In the genomic region with DNA sequence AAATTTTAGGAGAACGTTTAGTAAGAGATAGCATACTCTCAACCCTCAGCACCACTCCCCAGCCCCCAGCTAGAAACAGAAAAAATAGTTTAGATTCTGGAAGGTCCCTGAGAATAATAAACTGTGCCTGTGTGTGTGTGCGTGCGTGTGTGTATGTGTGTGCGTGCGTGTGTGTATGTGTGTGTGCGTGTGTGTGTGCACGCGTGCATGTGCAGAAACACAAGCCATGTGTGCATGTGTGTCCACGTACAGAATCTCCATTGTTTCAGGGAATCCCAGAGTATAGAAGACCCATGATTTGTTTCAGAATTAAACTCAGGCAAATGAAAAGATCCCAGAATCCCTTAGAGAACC, we compare ENCODE assay signal across 20 cellular contexts.
"Had no signal": no experiment of that assay in that cellular context is flagged by ENCODE, and none has a peak within 500 bp of the region (broad histone marks: within the 10 kb centered on the region; RNA-seq: fewer than 3 reads in every experiment).

No MANE protein-coding gene starts in this region.

- H3K27me3 ChIP-seq: colonic mucosa, foreskin keratinocyte, tibial artery had no signal

- H3K4me3 ChIP-seq: colonic mucosa, tibial artery had no signal

- ATAC-seq: naive thymus-derived CD4-positive, alpha-beta T cell; stimulated activated naive CD8-positive, alpha-beta T cell treated with anti-CD3 and anti-CD28 coated beads, Interleukin-15, Interleukin-2, amounts not matched to agents 100 U/mL and 50 U/mL, for 24 hours had no signal

- FAIRE-seq: kidney had no signal

- DNase-seq: activated CD4-positive, alpha-beta T cell treated with anti-CD3 and anti-CD28 coated beads for 1 hour; activated CD8-positive, alpha-beta memory T cell treated with anti-CD3 and anti-CD28 coated beads for 24 hours; activated CD8-positive, alpha-beta memory T cell treated with anti-CD3 and anti-CD28 coated beads, Interleukin-2, amount 50 U/mL, for 48 hours; activated naive CD4-positive, alpha-beta T cell; activated naive CD8-positive, alpha-beta T cell treated with anti-CD3 and anti-CD28 coated beads for 36 hours; amygdala; central memory CD4-positive, alpha-beta T cell; colonic mucosa; endodermal cell; glutamatergic neuron; kidney; naive thymus-derived CD4-positive, alpha-beta T cell; nucleus accumbens; stimulated activated naive CD8-positive, alpha-beta T cell treated with anti-CD3 and anti-CD28 coated beads, Interleukin-15, Interleukin-2, amounts not matched to agents 100 U/mL and 50 U/mL, for 24 hours; substantia nigra; SW 1271; tibial artery; WERI-Rb-1 had no signal

- H3K36me3 ChIP-seq: colonic mucosa, WERI-Rb-1 had no signal

- H3K4me1 ChIP-seq: colonic mucosa had no signal

- H3K27ac ChIP-seq: colonic mucosa, tibial artery, WERI-Rb-1 had no signal

- H3K27ac Mint-ChIP-seq: activated naive CD8-positive, alpha-beta T cell treated with anti-CD3 and anti-CD28 coated beads for 36 hours; activated T-helper 1 cell treated with anti-CD3 and anti-CD28 coated beads, Interleukin-12 subunit alpha, Interleukin-12 subunit beta, Interleukin-2, Interleukin-4 antibody, amounts not matched to agents 30 ng/mL and 10 ng/mL and 1 ng/mL, durations not matched to agents 14 hours and 24 hours and 36 hours; endodermal cell; naive thymus-derived CD4-positive, alpha-beta T cell had no signal

- H3K9me3 Mint-ChIP-seq: activated naive CD8-positive, alpha-beta T cell treated with anti-CD3 and anti-CD28 coated beads for 36 hours; activated T-helper 1 cell treated with anti-CD3 and anti-CD28 coated beads, Interleukin-12 subunit alpha, Interleukin-12 subunit beta, Interleukin-2, Interleukin-4 antibody, amounts not matched to agents 30 ng/mL and 10 ng/mL and 1 ng/mL, durations not matched to agents 14 hours and 24 hours and 36 hours; endodermal cell; naive thymus-derived CD4-positive, alpha-beta T cell had no signal

- H3K36me3 Mint-ChIP-seq: activated naive CD8-positive, alpha-beta T cell treated with anti-CD3 and anti-CD28 coated beads for 36 hours; naive thymus-derived CD4-positive, alpha-beta T cell had no signal

- H3K9me3 ChIP-seq: colonic mucosa, tibial artery had no signal

- H3K4me1 Mint-ChIP-seq: activated naive CD8-positive, alpha-beta T cell treated with anti-CD3 and anti-CD28 coated beads for 36 hours; naive thymus-derived CD4-positive, alpha-beta T cell had no signal

- H3K4me3 Mint-ChIP-seq: activated naive CD8-positive, alpha-beta T cell treated with anti-CD3 and anti-CD28 coated beads for 36 hours; activated T-helper 1 cell treated with anti-CD3 and anti-CD28 coated beads, Interleukin-12 subunit alpha, Interleukin-12 subunit beta, Interleukin-2, Interleukin-4 antibody, amounts not matched to agents 30 ng/mL and 10 ng/mL and 1 ng/mL, durations not matched to agents 14 hours and 24 hours and 36 hours; endodermal cell; naive thymus-derived CD4-positive, alpha-beta T cell had no signal
